In genomic region chr20:36646678-36647077, GRCh38 we compare ENCODE assay signal across 13 cellular contexts. TPM values are rescaled to one million over a fixed set of nuclear protein-coding genes. Genes with fewer than 3 reads are reported as not detected.
A peak's percentile ranks its signal among the peaks of the same experiment; 100 is the strongest.
DNase-seq lines count a peak whose midpoint lies in the region; ATAC-seq and TF ChIP-seq lines count a peak whose summit lies in the region.
"Had no signal": no experiment of that assay in that cellular context is flagged by ENCODE, and none has a peak within 500 bp of the region (broad histone marks: within the 10 kb centered on the region; RNA-seq: fewer than 3 reads in every experiment).

No MANE protein-coding gene starts in this region.

- peak overlapping the region; percentile 99 for H3K4me3 Mint-ChIP-seq in T-helper 2 cell treated with Interferon-gamma antibody and Interleukin-4, amounts not matched to agents 5 μg/mL and 100 μg/mL, for 36 hours
- H3K4me3 Mint-ChIP-seq in activated CD8-positive, alpha-beta T cell treated with anti-CD3 and anti-CD28 coated beads, Interleukin-2, amount 10 ng/mL, durations not matched to agents 7 days and 5 days: peak overlapping the region; percentile 99
- peak overlapping the region in 9 of 10 donors; percentile 57 to 99 (median 97) for H3K4me3 Mint-ChIP-seq in naive thymus-derived CD8-positive, alpha-beta T cell

- POLR2A ChIA-PET in activated CD8-positive, alpha-beta T cell treated with anti-CD3 and anti-CD28 coated beads, Interleukin-2, amount 10 ng/mL, durations not matched to agents 7 days and 5 days (lab: Charles Lee): interaction anchor here (0.6 to 4.3 kb wide), 7 partner anchors 10 to 41 kb away, joined by 3 to 42 read pairs (median 10); partner anchors contain the start of gene RAB5IF
- POLR2A ChIA-PET in naive thymus-derived CD8-positive, alpha-beta T cell (lab: Charles Lee): interaction anchor here (0.7 to 7.8 kb wide), 9 partner anchors 10 to 208 kb away, joined by 3 to 108 read pairs (median 19); partner anchors contain the start of genes DSN1, RAB5IF and TGIF2

- H3K9me3 Mint-ChIP-seq in T-helper 2 cell treated with Interferon-gamma antibody and Interleukin-4, amounts not matched to agents 5 μg/mL and 100 μg/mL, for 36 hours: no peaks in the 10 kb centered on the region
- H3K9me3 Mint-ChIP-seq in activated CD8-positive, alpha-beta T cell treated with anti-CD3 and anti-CD28 coated beads, Interleukin-2, amount 10 ng/mL, durations not matched to agents 7 days and 5 days (ENCODE audit: insufficient read depth): no peaks in the 10 kb centered on the region
- no peaks in the 10 kb centered on the region for H3K9me3 Mint-ChIP-seq in naive thymus-derived CD8-positive, alpha-beta T cell

- peak overlapping the region; percentile 58; the same call in 1 of the 2 replicates for H3K27ac ChIP-seq in HL-60 (replicated peaks)
- H3K27ac ChIP-seq: brain microvascular endothelial cell, left lung had no signal

- peak overlapping the region; percentile 97 for H3K27ac Mint-ChIP-seq in T-helper 2 cell treated with Interferon-gamma antibody and Interleukin-4, amounts not matched to agents 5 μg/mL and 100 μg/mL, for 36 hours
- peak overlapping the region; percentile 93 for H3K27ac Mint-ChIP-seq in activated CD8-positive, alpha-beta T cell treated with anti-CD3 and anti-CD28 coated beads, Interleukin-2, amount 10 ng/mL, durations not matched to agents 7 days and 5 days
- peak overlapping the region; percentile 79 to 99 (median 98) for H3K27ac Mint-ChIP-seq in naive thymus-derived CD8-positive, alpha-beta T cell

- no peaks in the 10 kb centered on the region for H3K27me3 ChIP-seq in HL-60 (ENCODE audit: insufficient read depth, poor library complexity, severe bottlenecking)
- H3K27me3 ChIP-seq: brain microvascular endothelial cell, left lung had no signal

- DNase-seq in T-helper 2 cell treated with Interferon-gamma antibody and Interleukin-4, amounts not matched to agents 5 μg/mL and 100 μg/mL, for 36 hours (ENCODE audit: low spot score): no peak
- DNase-seq in T-helper 2 cell (no peak), HL-60 (ENCODE audit: low read depth in 1 of 2, low spot score in 1 of 2) (no peak), AML-193 (lab: John Stamatoyannopoulos, UW) (no peak)
- no peak for DNase-seq in activated CD8-positive, alpha-beta T cell treated with anti-CD3 and anti-CD28 coated beads, Interleukin-2, amount 10 ng/mL, durations not matched to agents 7 days and 5 days
- no peak for DNase-seq in naive thymus-derived CD8-positive, alpha-beta T cell
- DNase-seq: brain microvascular endothelial cell, NCI-H1930 had no signal

- H3K36me3 Mint-ChIP-seq in T-helper 2 cell treated with Interferon-gamma antibody and Interleukin-4, amounts not matched to agents 5 μg/mL and 100 μg/mL, for 36 hours (ENCODE audit: low read depth): peaks cover 27% of the 10 kb centered on the region
- H3K36me3 Mint-ChIP-seq in activated CD8-positive, alpha-beta T cell treated with anti-CD3 and anti-CD28 coated beads, Interleukin-2, amount 10 ng/mL, durations not matched to agents 7 days and 5 days (ENCODE audit: low read depth): peaks cover 48% of the 10 kb centered on the region
- H3K36me3 Mint-ChIP-seq in naive thymus-derived CD8-positive, alpha-beta T cell: peaks cover 0 to 21% (median 10%) of the 10 kb centered on the region in 3 donors

- H3K4me3 ChIP-seq in HL-60 (replicated peaks; ENCODE audit: insufficient read depth, low read length): no peak overlapping the region
- H3K4me3 ChIP-seq: GM12878 had no signal

- ATAC-seq in activated CD8-positive, alpha-beta T cell treated with anti-CD3 and anti-CD28 coated beads, Interleukin-2, amount 10 ng/mL, durations not matched to agents 7 days and 5 days: no peak
- no peak for ATAC-seq in naive thymus-derived CD8-positive, alpha-beta T cell
- ATAC-seq in GM21528 (IDR thresholded peaks at IDR 0.05; ENCODE audit: low FRiP score, unreplicated experiment): no peak
- no peak for ATAC-seq in GM18867 (IDR thresholded peaks at IDR 0.05; ENCODE audit: unreplicated experiment)

- CTCF ChIA-PET in activated CD8-positive, alpha-beta T cell treated with anti-CD3 and anti-CD28 coated beads, Interleukin-2, amount 10 ng/mL, durations not matched to agents 7 days and 5 days (lab: Charles Lee): interaction anchor here (0.7 to 4.8 kb wide), 7 partner anchors 10 to 108 kb away, joined by 3 to 43 read pairs (median 6); no protein-coding TSS in a partner anchor

- H3K4me1 Mint-ChIP-seq in T-helper 2 cell treated with Interferon-gamma antibody and Interleukin-4, amounts not matched to agents 5 μg/mL and 100 μg/mL, for 36 hours (ENCODE audit: low read depth): peaks cover 35% of the 10 kb centered on the region
- peaks cover 42% of the 10 kb centered on the region for H3K4me1 Mint-ChIP-seq in activated CD8-positive, alpha-beta T cell treated with anti-CD3 and anti-CD28 coated beads, Interleukin-2, amount 10 ng/mL, durations not matched to agents 7 days and 5 days (ENCODE audit: low read depth)
- peaks cover 28 to 53% (median 47%) of the 10 kb centered on the region in 4 donors for H3K4me1 Mint-ChIP-seq in naive thymus-derived CD8-positive, alpha-beta T cell

- no peaks in the 10 kb centered on the region for H3K27me3 Mint-ChIP-seq in T-helper 2 cell treated with Interferon-gamma antibody and Interleukin-4, amounts not matched to agents 5 μg/mL and 100 μg/mL, for 36 hours (ENCODE audit: low read depth)
- H3K27me3 Mint-ChIP-seq in activated CD8-positive, alpha-beta T cell treated with anti-CD3 and anti-CD28 coated beads, Interleukin-2, amount 10 ng/mL, durations not matched to agents 7 days and 5 days (ENCODE audit: low read depth): no peaks in the 10 kb centered on the region
- no peaks in the 10 kb centered on the region for H3K27me3 Mint-ChIP-seq in naive thymus-derived CD8-positive, alpha-beta T cell

- no peak for TF ChIP-seq CTCF in HL-60 (IDR thresholded peaks at IDR 0.05; ENCODE audit: insufficient read depth, low read length)

RNA-seq across cellular contexts. Expression of gene SLA2, which starts 0.7 kb away (rescaled TPM):
- total RNA-seq in activated CD8-positive, alpha-beta T cell treated with anti-CD3 and anti-CD28 coated beads, Interleukin-2, amount 10 ng/mL, durations not matched to agents 7 days and 5 days: 100 to 1,000 TPM; 131 to 137 TPM
- 10 to 100 TPM; 34.3 to 34.4 TPM for total RNA-seq in naive thymus-derived CD8-positive, alpha-beta T cell
- polyA plus RNA-seq in naive thymus-derived CD8-positive, alpha-beta T cell: 10 to 100 TPM; 18.9 to 22.2 (median 19.1) TPM
- total RNA-seq: RPMI7951 had no signal

RNA-seq across cellular contexts. Expression of gene RAB5IF, which starts 41.1 kb away (rescaled TPM):
- total RNA-seq in activated CD8-positive, alpha-beta T cell treated with anti-CD3 and anti-CD28 coated beads, Interleukin-2, amount 10 ng/mL, durations not matched to agents 7 days and 5 days: 100 to 1,000 TPM; 108 to 109 TPM
- 10 to 100 TPM; 58.1 to 59.7 TPM for total RNA-seq in naive thymus-derived CD8-positive, alpha-beta T cell
- 100 to 1,000 TPM; 113 to 141 (median 138) TPM for polyA plus RNA-seq in naive thymus-derived CD8-positive, alpha-beta T cell
